ENCODE assay signal across 1 cellular context in the genomic region with DNA sequence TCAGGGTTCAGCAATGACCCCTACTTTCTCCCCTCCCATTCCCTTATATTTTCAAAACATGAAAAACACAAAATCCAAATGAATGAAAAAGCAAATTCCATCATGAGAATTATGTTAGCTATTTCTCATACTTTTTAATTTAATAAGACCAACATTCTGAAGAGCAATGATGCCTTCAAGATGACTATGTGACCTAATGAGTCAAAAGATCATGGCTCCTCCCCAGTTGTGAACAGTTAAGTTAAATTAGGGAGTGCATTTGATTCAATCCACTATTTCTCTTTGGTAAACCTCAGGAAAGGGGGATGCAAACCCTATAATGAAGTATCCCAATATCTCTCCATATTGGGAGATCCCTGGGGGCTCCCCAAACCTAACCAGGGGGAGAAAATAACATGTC.
TF ChIP-seq lines count a peak whose summit lies in the region.

No MANE protein-coding gene starts in this region.

TF ChIP-seq in A549, 52 proteins besides CTCF, POLR2A, EP300 and RAD21 (continued from another document):
- TF ChIP-seq ELK1 (IDR thresholded peaks at IDR 0.05; ENCODE audit: low read depth, low read length) = no peak
- TF ChIP-seq TP53 (CRISPR knock-in tag; IDR thresholded peaks at IDR 0.05) = no peak
- TF ChIP-seq CHD2 (IDR thresholded peaks at IDR 0.05; ENCODE audit: low read length, partially characterized antibody) = no peak
